In genomic region chr11:9489366-9489765, GRCh38 we compare ENCODE assay signal across 15 cellular contexts. TPM values are rescaled to one million over a fixed set of nuclear protein-coding genes. Genes with fewer than 3 reads are reported as not detected.
DNase-seq lines count a peak whose midpoint lies in the region; ATAC-seq and TF ChIP-seq lines count a peak whose summit lies in the region.
"Had no signal": no experiment of that assay in that cellular context is flagged by ENCODE, and none has a peak within 500 bp of the region (broad histone marks: within the 10 kb centered on the region; RNA-seq: fewer than 3 reads in every experiment).

No MANE protein-coding gene starts in this region.

- H2BK120ac ChIP-seq in mesenchymal stem cell (ENCODE audit: low read depth, low read length) = no peak overlapping the region

- ATAC-seq in HG02763 (IDR thresholded peaks at IDR 0.05; ENCODE audit: unreplicated experiment) (no peak), HG03521 (IDR thresholded peaks at IDR 0.05; ENCODE audit: unreplicated experiment) (no peak)
- ATAC-seq: activated naive CD8-positive, alpha-beta T cell treated with anti-CD3 and anti-CD28 coated beads, Interleukin-2, amount 50 U/mL, for 24 hours had no signal

- DNase-seq in AG20443 (ENCODE audit: low spot score) (peak; percentile 72), M059J (ENCODE audit: low read depth) (peak; percentile 53), choroid plexus epithelial cell (ENCODE audit: low read depth) (peak; percentile 47), mesenchymal stem cell (no peak), SIG-M5 treated with dmso at 0.1 percent for 504 hours (lab: John Stamatoyannopoulos, UW; ENCODE audit: unreplicated experiment) (no peak)
- DNase-seq in effector memory CD4-positive, alpha-beta T cell = no peak
- DNase-seq: activated naive CD8-positive, alpha-beta T cell treated with anti-CD3 and anti-CD28 coated beads, Interleukin-2, amount 50 U/mL, for 24 hours; kidney glomerular epithelial cell; NCI-H146; NCI-H524 treated with DMSO at 0.1 percent for 48 hours; Peyer's patch; stimulated activated CD4-positive, alpha-beta T cell treated with anti-CD3 and anti-CD28 coated beads, Interleukin-2, amount 100 ng/mL, for 48 hours had no signal

- no peak overlapping the region for H3K18ac ChIP-seq in mesenchymal stem cell (ENCODE audit: low read depth in 1 of 2, low read length in 2 of 2)

- H3K23ac ChIP-seq in mesenchymal stem cell (ENCODE audit: low read length in 2 of 2) = no peak overlapping the region

- peaks cover 9% of the 10 kb centered on the region for H3K79me1 ChIP-seq in mesenchymal stem cell (replicated peaks; ENCODE audit: low read length, poor library complexity, severe bottlenecking)

- no peaks in the 10 kb centered on the region for H3K9me3 ChIP-seq in mesenchymal stem cell (ENCODE audit: control insufficient read depth, low read length)
- no peaks in the 10 kb centered on the region for H3K9me3 ChIP-seq in effector memory CD4-positive, alpha-beta T cell (ENCODE audit: control insufficient read depth, low read length)
- H3K9me3 ChIP-seq: Peyer's patch had no signal

- no peak overlapping the region for H2AFZ ChIP-seq in mesenchymal stem cell (ENCODE audit: low read depth, low read length)

- peak overlapping the region; percentile 66 for H3K27ac ChIP-seq in mesenchymal stem cell (ENCODE audit: low read length, poor library complexity, severe bottlenecking)
- H3K27ac ChIP-seq in effector memory CD4-positive, alpha-beta T cell (ENCODE audit: insufficient read depth, low read length, poor library complexity, severe bottlenecking) = no peak overlapping the region
- H3K27ac ChIP-seq: C4-2B, Peyer's patch had no signal

- peak overlapping the region; percentile 74 for H3K9ac ChIP-seq in mesenchymal stem cell (ENCODE audit: low read length)

- peaks cover 15 to 34% of the 10 kb centered on the region in 2 experiments for H3K36me3 ChIP-seq in mesenchymal stem cell (ENCODE audit: control insufficient read depth in 1 of 2, insufficient read depth in 2 of 2, low read depth in 1 of 2, low read length in 2 of 2)
- H3K36me3 ChIP-seq in effector memory CD4-positive, alpha-beta T cell (ENCODE audit: control insufficient read depth, insufficient read depth, low read length) = peaks cover 28% of the 10 kb centered on the region

- H3K4me3 ChIP-seq in choroid plexus epithelial cell (ENCODE audit: low read depth, low read length) = no peak overlapping the region
- peak overlapping the region in 1 of 2 experiments; percentile 8 for H3K4me3 ChIP-seq in mesenchymal stem cell (ENCODE audit: insufficient read depth in 1 of 2, low read depth in 1 of 2, low read length in 2 of 2)
- H3K4me3 ChIP-seq in effector memory CD4-positive, alpha-beta T cell (ENCODE audit: insufficient read depth, low read depth, low read length, poor library complexity, severe bottlenecking) = no peak overlapping the region
- H3K4me3 ChIP-seq: Peyer's patch had no signal

- 69% methylated on average over 3 of the region's 3 CpGs for WGBS in mesenchymal stem cell

- H2AK5ac ChIP-seq in mesenchymal stem cell (ENCODE audit: low read length, severe bottlenecking) = no peak overlapping the region

- H2BK15ac ChIP-seq in mesenchymal stem cell (ENCODE audit: low read depth, poor library complexity, severe bottlenecking) = no peak overlapping the region

- H4K8ac ChIP-seq in mesenchymal stem cell (ENCODE audit: low read length) = no peak overlapping the region

- H3K4me2 ChIP-seq in mesenchymal stem cell (ENCODE audit: low read length, poor library complexity, severe bottlenecking) = no peak overlapping the region

- H3K27me3 ChIP-seq in mesenchymal stem cell (ENCODE audit: control insufficient read depth in 1 of 2, insufficient read depth in 1 of 2, low read length in 2 of 2) = no peaks in the 10 kb centered on the region
- H3K27me3 ChIP-seq in effector memory CD4-positive, alpha-beta T cell (replicated peaks; ENCODE audit: control insufficient read depth, insufficient read depth, low read length, poor library complexity, severe bottlenecking) = no peaks in the 10 kb centered on the region
- H3K27me3 ChIP-seq: Peyer's patch had no signal

- H3K4ac ChIP-seq in mesenchymal stem cell (ENCODE audit: low read depth in 1 of 2, low read length in 2 of 2) = no peak overlapping the region

- no peak for TF ChIP-seq CTCF in choroid plexus epithelial cell (conservative IDR thresholded peaks at IDR 0.05; ENCODE audit: low read depth, low read length)

- no peak overlapping the region for H3K14ac ChIP-seq in mesenchymal stem cell (ENCODE audit: low read length in 2 of 2)

- no peak overlapping the region for H2BK12ac ChIP-seq in mesenchymal stem cell (ENCODE audit: low read length in 2 of 2)

- H2BK5ac ChIP-seq in mesenchymal stem cell (ENCODE audit: low read depth, low read length, poor library complexity, severe bottlenecking) = no peak overlapping the region

- peaks cover 2% of the 10 kb centered on the region for H3K4me1 ChIP-seq in mesenchymal stem cell (ENCODE audit: control insufficient read depth, insufficient read depth, low read depth, low read length)
- no peaks in the 10 kb centered on the region for H3K4me1 ChIP-seq in effector memory CD4-positive, alpha-beta T cell (ENCODE audit: control insufficient read depth, insufficient read depth, low read length, poor library complexity, severe bottlenecking)
- H3K4me1 ChIP-seq: Peyer's patch had no signal

- H4K91ac ChIP-seq in mesenchymal stem cell (ENCODE audit: low read length) = no peak overlapping the region

RNA-seq across cellular contexts. Expression of gene ZNF143, which starts 28.6 kb away (rescaled TPM):
- 18.3 and 21.7 TPM in 2 replicates for total RNA-seq in M059J (2014; rRNA removed; shearing (Covaris generic))
- 12.3 TPM for polyA plus RNA-seq in mesenchymal stem cell (2013, experiment 1 of 2)
- polyA plus RNA-seq in mesenchymal stem cell (2013, experiment 2 of 2) = 11.8 TPM

Comparison
In these comparisons a context has a peak if more than half of its experiments do, and no peak if none do; other contexts are left out.
1. DNase-seq: peak in AG20443 (single experiment), M059J (single experiment) and choroid plexus epithelial cell (single experiment); none in mesenchymal stem cell (single experiment), effector memory CD4-positive, alpha-beta T cell (0 of 3) and SIG-M5 treated with dmso at 0.1 percent for 504 hours (single experiment).